1 cellular context compared by ENCODE assay signal in genomic region chr1:230743874-230744273, GRCh38.
TF ChIP-seq lines count a peak whose summit lies in the region.

No MANE protein-coding gene starts in this region.

TF ChIP-seq in HepG2, 621 proteins besides CTCF, POLR2A, EP300 and RAD21:
- TF ChIP-seq DDIT3 (CRISPR knock-in tag; IDR thresholded peaks at IDR 0.05) = no peak
- TF ChIP-seq, protein P1, sequence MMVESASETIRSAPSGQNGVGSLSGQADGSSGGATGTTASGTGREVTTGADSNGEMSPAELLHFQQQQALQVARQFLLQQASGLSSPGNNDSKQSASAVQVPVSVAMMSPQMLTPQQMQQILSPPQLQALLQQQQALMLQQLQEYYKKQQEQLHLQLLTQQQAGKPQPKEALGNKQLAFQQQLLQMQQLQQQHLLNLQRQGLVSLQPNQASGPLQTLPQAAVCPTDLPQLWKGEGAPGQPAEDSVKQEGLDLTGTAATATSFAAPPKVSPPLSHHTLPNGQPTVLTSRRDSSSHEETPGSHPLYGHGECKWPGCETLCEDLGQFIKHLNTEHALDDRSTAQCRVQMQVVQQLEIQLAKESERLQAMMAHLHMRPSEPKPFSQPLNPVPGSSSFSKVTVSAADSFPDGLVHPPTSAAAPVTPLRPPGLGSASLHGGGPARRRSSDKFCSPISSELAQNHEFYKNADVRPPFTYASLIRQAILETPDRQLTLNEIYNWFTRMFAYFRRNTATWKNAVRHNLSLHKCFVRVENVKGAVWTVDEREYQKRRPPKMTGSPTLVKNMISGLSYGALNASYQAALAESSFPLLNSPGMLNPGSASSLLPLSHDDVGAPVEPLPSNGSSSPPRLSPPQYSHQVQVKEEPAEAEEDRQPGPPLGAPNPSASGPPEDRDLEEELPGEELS (CRISPR knock-in tag; IDR thresholded peaks at IDR 0.05) = 0 out of 2 replicates have a peak, but pooled peaks have one; percentile 4
